ENCODE assay signal across 1 cellular context in the genomic region with DNA sequence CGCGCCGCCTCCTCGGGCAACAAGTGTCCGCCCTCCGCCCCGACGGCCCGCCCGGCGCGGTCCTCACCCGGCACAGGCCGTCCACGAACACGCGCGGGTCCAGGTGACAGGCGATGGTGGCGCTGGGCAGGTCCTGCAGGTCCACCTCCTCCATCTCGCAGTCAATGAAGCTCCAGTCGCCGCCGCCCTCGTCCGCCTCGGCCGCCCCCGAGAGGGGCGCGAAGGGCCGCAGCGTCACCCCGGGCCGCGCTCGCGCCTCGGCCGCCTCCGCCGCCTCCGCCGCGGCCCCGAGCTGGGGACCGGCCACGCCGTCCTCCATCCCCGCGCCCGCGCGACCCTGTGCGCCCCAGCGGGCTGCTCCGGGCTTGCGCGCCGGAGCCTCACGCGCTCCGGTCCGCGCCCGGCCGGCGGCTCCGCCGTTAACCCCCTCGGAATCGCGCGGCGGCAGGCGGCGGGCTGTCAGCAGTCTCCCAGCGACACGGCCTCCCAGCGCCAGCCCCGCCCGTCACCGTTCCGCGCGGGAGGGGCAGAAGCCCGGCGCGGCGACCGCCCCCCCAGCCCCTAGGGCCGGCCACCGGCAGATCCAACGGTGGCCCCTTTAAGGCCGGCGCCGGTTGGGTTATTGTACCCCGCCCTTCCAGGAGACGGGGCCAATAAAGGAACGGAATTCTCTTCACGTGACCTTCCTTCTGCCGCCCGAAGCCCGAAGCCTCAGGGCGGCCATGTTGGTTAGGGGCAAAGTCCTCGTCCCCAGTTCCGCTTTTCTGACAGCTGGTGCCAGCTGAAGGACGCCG.
TF ChIP-seq lines count a peak whose summit lies in the region.

Gene RCAN1, minus strand, starts transcription at position 421 of the 794 bp plus-strand sequence. Its CDS starts 102 bp downstream, at position 319.

TF ChIP-seq in SK-N-SH, 30 proteins besides CTCF, POLR2A, EP300 and RAD21 (continued from another document):
- TF ChIP-seq MEF2A (IDR thresholded peaks at IDR 0.05; ENCODE audit: borderline replicate concordance, low read depth) = peak; percentile 23; the same call in 1 of the 2 replicates
- no peak for TF ChIP-seq RFX5 (IDR thresholded peaks at IDR 0.05; ENCODE audit: low read length)
- no peak for TF ChIP-seq CHD2 (IDR thresholded peaks at IDR 0.05; ENCODE audit: low read length, partially characterized antibody)
- peak; percentile 97 for TF ChIP-seq ELF1 (IDR thresholded peaks at IDR 0.05)
- TF ChIP-seq PBX3 (IDR thresholded peaks at IDR 0.05) = peak; percentile 49
- no peak for TF ChIP-seq TAF1 (IDR thresholded peaks at IDR 0.05; ENCODE audit: borderline replicate concordance, low read depth, low read length)
- TF ChIP-seq, protein P1, sequence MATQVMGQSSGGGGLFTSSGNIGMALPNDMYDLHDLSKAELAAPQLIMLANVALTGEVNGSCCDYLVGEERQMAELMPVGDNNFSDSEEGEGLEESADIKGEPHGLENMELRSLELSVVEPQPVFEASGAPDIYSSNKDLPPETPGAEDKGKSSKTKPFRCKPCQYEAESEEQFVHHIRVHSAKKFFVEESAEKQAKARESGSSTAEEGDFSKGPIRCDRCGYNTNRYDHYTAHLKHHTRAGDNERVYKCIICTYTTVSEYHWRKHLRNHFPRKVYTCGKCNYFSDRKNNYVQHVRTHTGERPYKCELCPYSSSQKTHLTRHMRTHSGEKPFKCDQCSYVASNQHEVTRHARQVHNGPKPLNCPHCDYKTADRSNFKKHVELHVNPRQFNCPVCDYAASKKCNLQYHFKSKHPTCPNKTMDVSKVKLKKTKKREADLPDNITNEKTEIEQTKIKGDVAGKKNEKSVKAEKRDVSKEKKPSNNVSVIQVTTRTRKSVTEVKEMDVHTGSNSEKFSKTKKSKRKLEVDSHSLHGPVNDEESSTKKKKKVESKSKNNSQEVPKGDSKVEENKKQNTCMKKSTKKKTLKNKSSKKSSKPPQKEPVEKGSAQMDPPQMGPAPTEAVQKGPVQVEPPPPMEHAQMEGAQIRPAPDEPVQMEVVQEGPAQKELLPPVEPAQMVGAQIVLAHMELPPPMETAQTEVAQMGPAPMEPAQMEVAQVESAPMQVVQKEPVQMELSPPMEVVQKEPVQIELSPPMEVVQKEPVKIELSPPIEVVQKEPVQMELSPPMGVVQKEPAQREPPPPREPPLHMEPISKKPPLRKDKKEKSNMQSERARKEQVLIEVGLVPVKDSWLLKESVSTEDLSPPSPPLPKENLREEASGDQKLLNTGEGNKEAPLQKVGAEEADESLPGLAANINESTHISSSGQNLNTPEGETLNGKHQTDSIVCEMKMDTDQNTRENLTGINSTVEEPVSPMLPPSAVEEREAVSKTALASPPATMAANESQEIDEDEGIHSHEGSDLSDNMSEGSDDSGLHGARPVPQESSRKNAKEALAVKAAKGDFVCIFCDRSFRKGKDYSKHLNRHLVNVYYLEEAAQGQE (IDR thresholded peaks at IDR 0.05; ENCODE audit: low read depth, low read length) = no peak
- TF ChIP-seq RCOR1 (IDR thresholded peaks at IDR 0.05; ENCODE audit: low read length) = no peak
- TF ChIP-seq FOXM1 (IDR thresholded peaks at IDR 0.05; ENCODE audit: low read depth) = no peak
- TF ChIP-seq FOSL2 (IDR thresholded peaks at IDR 0.05; ENCODE audit: borderline replicate concordance, low read depth) = no peak
- peak; percentile 53; the same call in 1 of the 2 replicates for TF ChIP-seq MAX (IDR thresholded peaks at IDR 0.05; ENCODE audit: low read depth)
- no peak for TF ChIP-seq FOXJ3 (CRISPR knock-in tag; IDR thresholded peaks at IDR 0.05)
- TF ChIP-seq GABPA (IDR thresholded peaks at IDR 0.05; ENCODE audit: low read depth) = peak; percentile 60
- no peak for TF ChIP-seq NFIC (IDR thresholded peaks at IDR 0.05; ENCODE audit: borderline replicate concordance)
- no peak for TF ChIP-seq JUND (IDR thresholded peaks at IDR 0.05)
- TF ChIP-seq EZH2phosphoT487 (IDR thresholded peaks at IDR 0.05; ENCODE audit: borderline replicate concordance, low read depth) = no peak
